In genomic region chr10:128774979-128775378, GRCh38 we compare ENCODE assay signal across 1 cellular context.
TF ChIP-seq lines count a peak whose summit lies in the region.

No MANE protein-coding gene starts in this region.

TF ChIP-seq in HepG2, 621 proteins besides CTCF, POLR2A, EP300 and RAD21:
- TF ChIP-seq, protein P1, sequence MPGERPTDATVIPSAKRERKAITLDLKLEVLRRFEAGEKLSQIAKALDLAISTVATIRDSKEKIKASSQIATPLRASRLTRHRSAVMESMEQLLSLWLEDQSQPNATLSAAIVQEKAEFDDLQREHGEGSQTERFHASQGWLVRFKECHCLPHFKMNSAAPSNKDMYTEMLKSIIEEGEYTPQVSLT (CRISPR knock-in tag; IDR thresholded peaks at IDR 0.05; ENCODE audit: borderline replicate concordance, low read depth), result no peak
- TF ChIP-seq RBM39 (IDR thresholded peaks at IDR 0.05; ENCODE audit: low read depth, low read length, poor library complexity, severe bottlenecking) (no peak), ZNF597 (CRISPR knock-in tag; IDR thresholded peaks at IDR 0.05) (no peak), CEBPB (IDR thresholded peaks at IDR 0.05; ENCODE audit: borderline replicate concordance, low read depth, low read length) (peak; percentile 70; the same call in 1 of the 2 replicates)
- TF ChIP-seq, protein P2, sequence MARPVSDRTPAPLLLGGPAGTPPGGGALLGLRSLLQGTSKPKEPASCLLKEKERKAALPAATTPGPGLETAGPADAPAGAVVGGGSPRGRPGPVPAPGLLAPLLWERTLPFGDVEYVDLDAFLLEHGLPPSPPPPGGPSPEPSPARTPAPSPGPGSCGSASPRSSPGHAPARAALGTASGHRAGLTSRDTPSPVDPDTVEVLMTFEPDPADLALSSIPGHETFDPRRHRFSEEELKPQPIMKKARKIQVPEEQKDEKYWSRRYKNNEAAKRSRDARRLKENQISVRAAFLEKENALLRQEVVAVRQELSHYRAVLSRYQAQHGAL (CRISPR knock-in tag; IDR thresholded peaks at IDR 0.05; ENCODE audit: not compliant biosample characterization), result no peak
